ENCODE assay signal across 15 cellular contexts in genomic region chr3:44821206-44821605, GRCh38. TPM values are rescaled to one million over a fixed set of nuclear protein-coding genes. Genes with fewer than 3 reads are reported as not detected.
"Had no signal": no experiment of that assay in that cellular context is flagged by ENCODE, and none has a peak within 500 bp of the region (broad histone marks: within the 10 kb centered on the region; RNA-seq: fewer than 3 reads in every experiment).

No MANE protein-coding gene starts in this region.

RNA-seq across cellular contexts. Expression of gene TMEM42, which starts 40.5 kb away (rescaled TPM):
- total RNA-seq: ascending aorta had no signal

RNA-seq across cellular contexts. Expression of gene TGM4, which starts 53.2 kb away (rescaled TPM):
- total RNA-seq: activated naive CD4-positive, alpha-beta T cell treated with anti-CD3 and anti-CD28 coated beads for 36 hours; activated naive CD4-positive, alpha-beta T cell treated with anti-CD3 and anti-CD28 coated beads, Interleukin-2, amount 50 U/mL, for 72 hours; activated naive CD8-positive, alpha-beta T cell treated with anti-CD3 and anti-CD28 coated beads for 36 hours; activated naive CD8-positive, alpha-beta T cell treated with anti-CD3 and anti-CD28 coated beads, Interleukin-2, amount 10 ng/mL, durations not matched to agents 7 days and 5 days; activated T-cell treated with anti-CD3 and anti-CD28 coated beads, Interleukin-2, amount 50 U/mL, for 4 hours; activated T-cell treated with anti-CD3 and anti-CD28 coated beads, Interleukin-2, amount 50 U/mL, for 72 hours; activated T-helper 1 cell treated with anti-CD3 and anti-CD28 coated beads, Interleukin-12 subunit alpha, Interleukin-12 subunit beta, Interleukin-2, Interleukin-4 antibody, amounts not matched to agents 30 ng/mL and 10 ng/mL and 1 ng/mL, durations not matched to agents 14 hours and 24 hours and 36 hours; activated T-helper 17 cell treated with anti-CD3 and anti-CD28 coated beads, Interleukin-2, amount 50 U/mL, for 72 hours; activated T-helper 2 cell treated with anti-CD3 and anti-CD28 coated beads, Interferon-gamma antibody, Interleukin-2, Interleukin-4, amounts not matched to agents 10 μg/mL and 5 μg/mL and 100 μg/mL, durations not matched to agents 14 hours and 24 hours and 36 hours; aorta; ascending aorta; body of pancreas; cardiac muscle cell; cardiac septum; cerebellum had no signal
